Comparison of ENCODE assay signal across 15 cellular contexts in genomic region chr18:80253236-80253635, GRCh38.
"Had no signal": no experiment of that assay in that cellular context is flagged by ENCODE, and none has a peak within 500 bp of the region (broad histone marks: within the 10 kb centered on the region; RNA-seq: fewer than 3 reads in every experiment).

No MANE protein-coding gene starts in this region.

- ATAC-seq: stimulated activated naive CD8-positive, alpha-beta T cell treated with anti-CD3 and anti-CD28 coated beads, Interleukin-15, Interleukin-2, amounts not matched to agents 100 U/mL and 50 U/mL, for 24 hours had no signal

- H3K4me3 ChIP-seq: mucosa of descending colon, prostate gland, right lobe of liver, suprapubic skin, tibial artery, upper lobe of right lung had no signal

- H3K27ac ChIP-seq: foreskin keratinocyte, parathyroid adenoma, prostate gland, right lobe of liver, suprapubic skin, tibial artery, upper lobe of right lung had no signal

- H3K36me3 ChIP-seq: prostate gland, right lobe of liver, suprapubic skin, tibial artery, upper lobe of right lung had no signal

- H3K4me1 ChIP-seq: parathyroid adenoma, prostate gland, right lobe of liver, tibial artery, upper lobe of right lung had no signal

- H3K9me3 ChIP-seq: mucosa of descending colon, prostate gland, right lobe of liver, suprapubic skin, tibial artery, upper lobe of right lung had no signal

- H3K9me3 Mint-ChIP-seq: central memory CD8-positive, alpha-beta T cell; naive thymus-derived CD8-positive, alpha-beta T cell; stimulated activated effector memory CD8-positive, alpha-beta T cell treated with anti-CD3 and anti-CD28 coated beads, Interleukin-12 subunit alpha, Interleukin-12 subunit beta, amount 100 ng/mL, for 72 hours had no signal

- H3K27ac Mint-ChIP-seq: stimulated activated effector memory CD8-positive, alpha-beta T cell treated with anti-CD3 and anti-CD28 coated beads, Interleukin-12 subunit alpha, Interleukin-12 subunit beta, amount 100 ng/mL, for 72 hours had no signal

- H3K4me3 Mint-ChIP-seq: central memory CD8-positive, alpha-beta T cell; naive thymus-derived CD8-positive, alpha-beta T cell; stimulated activated effector memory CD8-positive, alpha-beta T cell treated with anti-CD3 and anti-CD28 coated beads, Interleukin-12 subunit alpha, Interleukin-12 subunit beta, amount 100 ng/mL, for 72 hours had no signal

- H3K27me3 ChIP-seq: foreskin keratinocyte, right lobe of liver, suprapubic skin, tibial artery, upper lobe of right lung had no signal

- H3K4me1 Mint-ChIP-seq: central memory CD8-positive, alpha-beta T cell had no signal

- DNase-seq: foreskin keratinocyte; hippocampal formation; kidney glomerular epithelial cell; mucosa of descending colon; right lobe of liver; stimulated activated CD4-positive, alpha-beta T cell treated with anti-CD3 and anti-CD28 coated beads, Interleukin-4, amount 100 ng/mL, for 1 hour; tibial artery had no signal

- H3K36me3 Mint-ChIP-seq: naive thymus-derived CD8-positive, alpha-beta T cell; stimulated activated effector memory CD8-positive, alpha-beta T cell treated with anti-CD3 and anti-CD28 coated beads, Interleukin-12 subunit alpha, Interleukin-12 subunit beta, amount 100 ng/mL, for 72 hours had no signal
